ENCODE assay signal across 9 cellular contexts in the genomic region with DNA sequence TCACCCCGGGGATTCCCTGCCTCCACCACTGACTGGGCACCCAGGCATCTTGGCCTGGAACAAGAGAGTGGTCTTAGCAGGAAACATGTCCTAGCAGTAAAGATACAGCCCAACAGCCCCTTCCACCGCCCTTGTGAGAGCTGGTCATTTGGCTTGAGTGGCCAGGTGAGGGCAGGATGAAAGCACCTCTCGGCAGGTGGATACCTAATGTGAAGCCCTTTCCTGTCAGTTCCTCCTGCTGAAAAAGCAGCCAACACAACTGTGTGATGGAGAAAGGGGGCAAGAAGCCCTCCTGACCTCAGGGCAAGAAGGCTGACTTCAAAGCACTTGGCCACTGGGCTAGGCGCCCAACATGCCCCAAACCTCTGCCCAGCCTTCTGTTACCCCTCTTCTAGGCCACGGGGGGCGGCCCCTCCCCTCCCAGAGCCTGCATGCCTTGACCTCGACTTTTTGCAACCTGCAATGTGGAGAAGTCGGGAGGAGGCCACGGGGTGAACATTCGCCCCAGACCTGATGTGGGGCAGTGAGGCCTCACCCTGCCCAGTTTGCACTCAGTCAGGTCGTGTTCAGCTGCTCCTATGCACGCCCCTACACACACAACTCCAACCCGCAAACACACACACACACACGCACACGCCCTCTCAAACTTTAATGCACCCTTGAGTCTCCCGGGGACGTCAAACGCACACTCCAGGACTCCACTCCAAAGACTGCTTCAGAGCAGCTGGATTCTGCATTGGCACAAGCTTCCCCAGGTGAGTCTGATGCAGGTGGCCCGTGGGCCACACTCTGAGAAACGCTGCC. TPM values are rescaled to one million over a fixed set of nuclear protein-coding genes. Genes with fewer than 3 reads are reported as not detected.
A peak's percentile ranks its signal among the peaks of the same experiment; 100 is the strongest.
DNase-seq lines count a peak whose midpoint lies in the region; ATAC-seq and TF ChIP-seq lines count a peak whose summit lies in the region.
"Had no signal": no experiment of that assay in that cellular context is flagged by ENCODE, and none has a peak within 500 bp of the region (broad histone marks: within the 10 kb centered on the region; RNA-seq: fewer than 3 reads in every experiment).

No MANE protein-coding gene starts in this region.

- no peak for DNase-seq in CD8-positive, alpha-beta memory T cell
- DNase-seq in KBM-7 (peak; percentile 5), foreskin keratinocyte (no peak), progenitor cell of endocrine pancreas (ENCODE audit: low spot score, unreplicated experiment) (no peak), RKO (ENCODE audit: low spot score) (no peak), GF-D8 (lab: John Stamatoyannopoulos, UW) (no peak), hippocampal formation (lab: John Stamatoyannopoulos, UW) (no peak), NCI-H1436 (lab: John Stamatoyannopoulos, UW) (no peak)

- POLR2A ChIA-PET in CD8-positive, alpha-beta memory T cell (lab: Charles Lee) = no interaction called here

- no peaks in the 10 kb centered on the region for H3K36me3 ChIP-seq in CD8-positive, alpha-beta memory T cell (ENCODE audit: insufficient read depth, low read length)

- H3K27ac ChIP-seq in CD8-positive, alpha-beta memory T cell (ENCODE audit: low read depth, low read length) = no peak overlapping the region
- H3K27ac ChIP-seq in foreskin keratinocyte = no peak overlapping the region

- peaks cover 0 to 3% (median 0%) of the 10 kb centered on the region in 5 donors for H3K9me3 Mint-ChIP-seq in CD8-positive, alpha-beta memory T cell
- no peaks in the 10 kb centered on the region for H3K9me3 Mint-ChIP-seq in progenitor cell of endocrine pancreas (ENCODE audit: low read depth)

- H3K36me3 Mint-ChIP-seq in CD8-positive, alpha-beta memory T cell = no peaks in the 10 kb centered on the region
- H3K36me3 Mint-ChIP-seq in progenitor cell of endocrine pancreas (ENCODE audit: insufficient read depth) = peaks cover 3% of the 10 kb centered on the region

- CTCF ChIA-PET in CD8-positive, alpha-beta memory T cell (lab: Charles Lee) = no interaction called here

- ATAC-seq in foreskin keratinocyte = peak; percentile 9

- in situ Hi-C loops in KBM-7 (cut with MboI; ENCODE audit: low pct_unique_long_range_greater_than_20kb, low sequenced_read_pairs) = no loop called here

- peak overlapping the region in 5 of 7 donors; percentile 21 to 74 (median 32) for H3K4me3 Mint-ChIP-seq in CD8-positive, alpha-beta memory T cell
- H3K4me3 Mint-ChIP-seq in progenitor cell of endocrine pancreas (ENCODE audit: low read depth) = peak overlapping the region; percentile 78

- no peak overlapping the region for H3K4me3 ChIP-seq in CD8-positive, alpha-beta memory T cell (ENCODE audit: low read length)

- H3K9me3 ChIP-seq in CD8-positive, alpha-beta memory T cell (ENCODE audit: low read length) = no peaks in the 10 kb centered on the region

- H3K4me1 Mint-ChIP-seq in CD8-positive, alpha-beta memory T cell = peaks cover 4 to 6% (median 5%) of the 10 kb centered on the region in 3 donors
- H3K4me1 Mint-ChIP-seq in progenitor cell of endocrine pancreas (ENCODE audit: low read depth) = peaks cover 8% of the 10 kb centered on the region

- no peak for TF ChIP-seq CTCF in foreskin keratinocyte (conservative IDR thresholded peaks at IDR 0.05)
- TF ChIP-seq CTCF in progenitor cell of endocrine pancreas (IDR thresholded peaks at IDR 0.05; ENCODE audit: unreplicated experiment) = no peak

- H3K4me1 ChIP-seq in CD8-positive, alpha-beta memory T cell (ENCODE audit: insufficient read depth, low read length) = no peaks in the 10 kb centered on the region
- H3K4me1 ChIP-seq in foreskin keratinocyte = no peaks in the 10 kb centered on the region

- H3K27ac Mint-ChIP-seq in CD8-positive, alpha-beta memory T cell = peak overlapping the region in 1 of 8 donors; percentile 20
- peak overlapping the region; percentile 79 for H3K27ac Mint-ChIP-seq in progenitor cell of endocrine pancreas
- H3K27ac Mint-ChIP-seq: activated naive CD4-positive, alpha-beta T cell treated with anti-CD3 and anti-CD28 coated beads, Interleukin-2, amount 50 U/mL, for 72 hours had no signal

- H3K27me3 ChIP-seq in CD8-positive, alpha-beta memory T cell (ENCODE audit: insufficient read depth, low read length, poor library complexity, severe bottlenecking) = peaks cover 13% of the 10 kb centered on the region
- H3K27me3 ChIP-seq in foreskin keratinocyte = peaks cover 89% of the 10 kb centered on the region

- peaks cover 34 to 77% of the 10 kb centered on the region in 2 donors for H3K27me3 Mint-ChIP-seq in CD8-positive, alpha-beta memory T cell
- H3K27me3 Mint-ChIP-seq in progenitor cell of endocrine pancreas = peaks cover 41% of the 10 kb centered on the region

RNA-seq across cellular contexts. Expression of a gene that starts 1.1 kb away (rescaled TPM):
- total RNA-seq in CD8-positive, alpha-beta memory T cell = not detected
- polyA plus RNA-seq in CD8-positive, alpha-beta memory T cell = not detected
- total RNA-seq in foreskin keratinocyte (not detected in 2 replicates), progenitor cell of endocrine pancreas (17.4 and 19.8 TPM in 2 replicates)
- not detected in 2 replicates for polyA plus RNA-seq in foreskin keratinocyte
- total RNA-seq: activated naive CD4-positive, alpha-beta T cell treated with anti-CD3 and anti-CD28 coated beads, Interleukin-2, amount 50 U/mL, for 72 hours had no signal

Comparison
In these comparisons a context has a peak if more than half of its experiments do, and no peak if none do; other contexts are left out.
1. RNA of a gene that starts 1.1 kb away (total RNA-seq): 17.4 to 19.8 TPM in progenitor cell of endocrine pancreas; not detected in CD8-positive, alpha-beta memory T cell and not detected in foreskin keratinocyte; every median in the first group is over 10 times any median in the second.